ENCODE assay signal across 16 cellular contexts in genomic region chr2:105005601-105006000, GRCh38. TPM values are rescaled to one million over a fixed set of nuclear protein-coding genes. Genes with fewer than 3 reads are reported as not detected.
DNase-seq lines count a peak whose midpoint lies in the region; ATAC-seq and TF ChIP-seq lines count a peak whose summit lies in the region.
"Had no signal": no experiment of that assay in that cellular context is flagged by ENCODE, and none has a peak within 500 bp of the region (broad histone marks: within the 10 kb centered on the region; RNA-seq: fewer than 3 reads in every experiment).

No MANE protein-coding gene starts in this region.

- H3K9me3 ChIP-seq in adipocyte (ENCODE audit: control insufficient read depth, low read length), result peaks cover 20% of the 10 kb centered on the region
- H3K9me3 ChIP-seq in lung (ENCODE audit: control insufficient read depth in 2 of 2, insufficient read depth in 1 of 2, low read length in 1 of 2), result peaks cover 6 to 12% of the 10 kb centered on the region in 2 donors
- H3K9me3 ChIP-seq: adrenal gland, suprapubic skin had no signal

- WGBS in lung, 2 donors, result 36 to 42% methylated on average over 1 of the region's 1 CpG

- H3K27me3 ChIP-seq in adipocyte (replicated peaks; ENCODE audit: control insufficient read depth, insufficient read depth, low read length) (no peaks in the 10 kb centered on the region), lung (ENCODE audit: control insufficient read depth, insufficient read depth) (no peaks in the 10 kb centered on the region)
- H3K27me3 ChIP-seq: adrenal gland, suprapubic skin had no signal

- ATAC-seq in lung (ENCODE audit: insufficient read depth, low FRiP score) (peak; percentile 75), GM21786 (IDR thresholded peaks at IDR 0.05; ENCODE audit: unreplicated experiment) (no peak)
- ATAC-seq: activated CD8-positive, alpha-beta memory T cell treated with anti-CD3 and anti-CD28 coated beads, Interleukin-2, amount 10 ng/mL, durations not matched to agents 7 days and 5 days; GM12878 had no signal

- DNase-seq in DMS53 treated with DMSO at 0.1 percent for 48 hours (lab: John Stamatoyannopoulos, UW; ENCODE audit: unreplicated experiment) (peak; percentile 80), NCI-H1417 treated with DMSO at 0.1 percent for 48 hours (lab: John Stamatoyannopoulos, UW) (peak; percentile 22), adipocyte (ENCODE audit: low read depth) (peak; percentile 53), lung (ENCODE audit: low spot score) (peak; percentile 32), HPDE6-E6E7 (ENCODE audit: extremely low spot score) (no peak), caudate nucleus (lab: John Stamatoyannopoulos, UW) (no peak), middle frontal gyrus (ENCODE audit: extremely low spot score, low spot score) (no peak)
- DNase-seq: activated CD8-positive, alpha-beta memory T cell treated with anti-CD3 and anti-CD28 coated beads, Interleukin-2, amount 10 ng/mL, durations not matched to agents 7 days and 5 days; adrenal gland; cerebellar nuclear complex; hypothalamus; NCI-H2227 treated with DMSO at 0.1 percent for 48 hours; SHP77 had no signal

- H3K9ac ChIP-seq in adipocyte (ENCODE audit: low read length), result no peak overlapping the region

- TF ChIP-seq CTCF in lung (IDR thresholded peaks at IDR 0.05; ENCODE audit: control extremely low read depth, extremely low read depth), result no peak

- H3K4me1 ChIP-seq in adipocyte (ENCODE audit: control insufficient read depth, insufficient read depth, low read length), result no peaks in the 10 kb centered on the region
- no peaks in the 10 kb centered on the region for H3K4me1 ChIP-seq in lung (ENCODE audit: control insufficient read depth in 2 of 2, insufficient read depth in 2 of 2, low read length in 2 of 2)
- H3K4me1 ChIP-seq: adrenal gland, suprapubic skin had no signal

- H3K36me3 ChIP-seq in adipocyte (ENCODE audit: control insufficient read depth, insufficient read depth, low read length, severe bottlenecking), result no peaks in the 10 kb centered on the region
- H3K36me3 ChIP-seq in lung (ENCODE audit: control insufficient read depth in 2 of 2, insufficient read depth in 2 of 2, low read length in 2 of 2), result no peaks in the 10 kb centered on the region
- H3K36me3 ChIP-seq: adrenal gland, suprapubic skin had no signal

- no peak overlapping the region for H3K4me3 ChIP-seq in adipocyte (ENCODE audit: low read length)
- H3K4me3 ChIP-seq in lung, result no peak overlapping the region
- H3K4me3 ChIP-seq: adrenal gland, GM12878, suprapubic skin had no signal

- H3K27ac ChIP-seq in lung (ENCODE audit: low read depth in 1 of 2, low read length in 1 of 2) (no peak overlapping the region), caudate nucleus (ENCODE audit: low read depth, low read length) (no peak overlapping the region)
- H3K27ac ChIP-seq: adrenal gland, suprapubic skin had no signal

RNA-seq across cellular contexts. Expression of gene MRPS9, which starts 32.3 kb away (rescaled TPM):
- 10 to 100 TPM; 17.6 to 21.4 TPM for total RNA-seq in lung
- polyA plus RNA-seq in lung, result 10 to 100 TPM; 17.1 to 28.6 TPM

Comparison
In these comparisons a context has a peak if more than half of its experiments do, and no peak if none do; other contexts are left out.
1. DNase-seq: peak in DMS53 treated with DMSO at 0.1 percent for 48 hours (single experiment), NCI-H1417 treated with DMSO at 0.1 percent for 48 hours (single experiment), adipocyte (single experiment) and lung (single experiment); none in HPDE6-E6E7 (single experiment), caudate nucleus (0 of 61) and middle frontal gyrus (single experiment).